In genomic region chr1:196160066-196160795, GRCh38 we compare ENCODE assay signal across 18 cellular contexts.
DNase-seq lines count a peak whose midpoint lies in the region; ATAC-seq, FAIRE-seq and TF ChIP-seq lines count a peak whose summit lies in the region.
"Had no signal": no experiment of that assay in that cellular context is flagged by ENCODE, and none has a peak within 500 bp of the region (broad histone marks: within the 10 kb centered on the region; RNA-seq: fewer than 3 reads in every experiment).

No MANE protein-coding gene starts in this region.

- no peak overlapping the region for H3K4me3 ChIP-seq in lower lobe of right lung
- H3K4me3 ChIP-seq: ascending aorta, hepatocyte, left lung, stomach had no signal

- no peak for TF ChIP-seq POLR2A in H54 (IDR thresholded peaks at IDR 0.05; ENCODE audit: low read depth, low read length)

- no peaks in the 10 kb centered on the region for H3K4me1 ChIP-seq in lower lobe of right lung
- H3K4me1 ChIP-seq: ascending aorta, left lung, stomach had no signal

- CTCF ChIA-PET in RWPE1 (lab: Yijun Ruan, JAX), result interaction anchor here (0.6 to 1.1 kb wide), 5 partner anchors 13 to 449 kb away, joined by 3 to 5 read pairs (median 3); no protein-coding TSS in a partner anchor

- TF ChIP-seq CTCF in RWPE1 (conservative IDR thresholded peaks at IDR 0.05; ENCODE audit: low read depth), result no peak
- TF ChIP-seq CTCF in lower lobe of right lung (IDR thresholded peaks at IDR 0.05), result no peak

- no peaks in the 10 kb centered on the region for H3K9me3 ChIP-seq in lower lobe of right lung
- H3K9me3 ChIP-seq: ascending aorta, left lung, stomach had no signal

- FAIRE-seq in H54 (lab: Jason Lieb, UNC) (peak; percentile 48), RCC 7860 (lab: Jason Lieb, UNC) (no peak)
- FAIRE-seq: G401.6, GM18507 had no signal

- ATAC-seq in esophagus mucosa, result peak; percentile 57
- no peak for ATAC-seq in lower lobe of right lung
- no peak for ATAC-seq in HG03159 (IDR thresholded peaks at IDR 0.05; ENCODE audit: unreplicated experiment)
- ATAC-seq in GM19452 (IDR thresholded peaks at IDR 0.05; ENCODE audit: unreplicated experiment), result no peak
- ATAC-seq: left lung, natural killer cell had no signal

- no peak overlapping the region for H3K27ac ChIP-seq in RWPE1
- H3K27ac ChIP-seq in lower lobe of right lung, result no peak overlapping the region
- H3K27ac ChIP-seq: ascending aorta, hepatocyte, KMS-11, left lung, stomach had no signal

- intact Hi-C loops in lower lobe of right lung (cut with DNase I), result no loop called here

- POLR2A ChIA-PET in RWPE1 (lab: Yijun Ruan, JAX; ENCODE audit: low non-redundant PET), result interaction anchor here (1.1 kb wide), 1 partner anchor 96 kb away, joined by 3 read pairs; no protein-coding TSS in a partner anchor

- no peaks in the 10 kb centered on the region for H3K27me3 ChIP-seq in lower lobe of right lung (ENCODE audit: low read depth)
- H3K27me3 ChIP-seq: ascending aorta, hepatocyte, left lung, stomach had no signal

- no peak for DNase-seq in H54 (ENCODE audit: insufficient read length, low spot score)
- peak; percentile 60 for DNase-seq in RWPE1 (ENCODE audit: low spot score)
- DNase-seq in renal cortical epithelial cell (ENCODE audit: low read depth), result peak; percentile 59
- no peak for DNase-seq in lower lobe of right lung
- no peak for DNase-seq in RCC 7860 (ENCODE audit: low spot score)
- DNase-seq: activated CD4-positive, alpha-beta memory T cell treated with anti-CD3 and anti-CD28 coated beads, Interleukin-2, amount 10 ng/mL, durations not matched to agents 7 days and 5 days; left lung; natural killer cell; NCI-H2029 treated with DMSO at 0.1 percent for 48 hours; stomach had no signal

- no peaks in the 10 kb centered on the region for H3K36me3 ChIP-seq in lower lobe of right lung
- H3K36me3 ChIP-seq: ascending aorta, left lung, stomach had no signal

Comparison
In these comparisons a context has a peak if more than half of its experiments do, and no peak if none do; other contexts are left out.
1. DNase-seq: peak in RWPE1 (single experiment) and renal cortical epithelial cell (single experiment); none in H54 (single experiment), lower lobe of right lung (single experiment) and RCC 7860 (single experiment).